ENCODE assay signal across 17 cellular contexts in the genomic region with DNA sequence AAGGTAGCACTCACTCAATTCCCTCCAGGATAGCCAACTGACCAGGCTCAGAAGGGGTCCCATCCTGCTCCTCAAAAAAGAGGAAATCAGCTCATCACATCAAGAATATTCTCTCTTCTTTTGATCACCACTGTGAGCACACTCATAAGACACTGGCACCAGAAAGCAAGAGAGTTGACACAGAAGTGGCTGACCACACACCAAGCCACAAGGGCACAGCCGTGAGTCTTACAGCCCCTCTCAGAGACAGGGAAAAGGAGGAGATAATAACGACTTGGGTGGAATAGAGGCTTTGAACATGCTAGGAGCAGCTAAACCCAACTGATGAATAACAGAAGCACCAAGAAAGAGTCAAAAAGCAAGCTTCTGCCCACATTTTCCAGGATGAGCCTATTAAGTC.
A peak's percentile ranks its signal among the peaks of the same experiment; 100 is the strongest.
DNase-seq lines count a peak whose midpoint lies in the region; ATAC-seq and TF ChIP-seq lines count a peak whose summit lies in the region.
"Had no signal": no experiment of that assay in that cellular context is flagged by ENCODE, and none has a peak within 500 bp of the region (broad histone marks: within the 10 kb centered on the region; RNA-seq: fewer than 3 reads in every experiment).

No MANE protein-coding gene starts in this region.

- POLR2A ChIA-PET in PC-9 (lab: Charles Lee; ENCODE audit: unreplicated experiment), result no interaction called here

- H3K9me2 ChIP-seq in PC-9 (ENCODE audit: insufficient read depth), result 0 out of 2 replicates have a peak, but pooled peaks cover 5% of the 10 kb centered on the region

- peaks cover 44% of the 10 kb centered on the region for H3K27me3 Mint-ChIP-seq in activated T-cell treated with anti-CD3 and anti-CD28 coated beads, Interleukin-2, amount 50 U/mL, for 72 hours (ENCODE audit: low read depth)
- H3K27me3 Mint-ChIP-seq in activated T-cell treated with anti-CD3 and anti-CD28 coated beads, Interleukin-2, amount 50 U/mL, for 24 hours, result peaks cover 26% of the 10 kb centered on the region
- peaks cover 24% of the 10 kb centered on the region for H3K27me3 Mint-ChIP-seq in activated naive CD8-positive, alpha-beta T cell treated with anti-CD3 and anti-CD28 coated beads, Interleukin-2, amount 50 U/mL, for 24 hours
- H3K27me3 Mint-ChIP-seq in stimulated activated naive CD8-positive, alpha-beta T cell treated with anti-CD3 and anti-CD28 coated beads, Interleukin-15, Interleukin-2, amounts not matched to agents 100 ng/mL and 50 ng/mL, for 24 hours, result peaks cover 24% of the 10 kb centered on the region

- H3K27ac Mint-ChIP-seq in activated T-cell treated with anti-CD3 and anti-CD28 coated beads, Interleukin-2, amount 50 U/mL, for 72 hours, result no peak overlapping the region
- no peak overlapping the region for H3K27ac Mint-ChIP-seq in activated T-cell treated with anti-CD3 and anti-CD28 coated beads, Interleukin-2, amount 50 U/mL, for 24 hours
- H3K27ac Mint-ChIP-seq in activated naive CD8-positive, alpha-beta T cell treated with anti-CD3 and anti-CD28 coated beads, Interleukin-2, amount 50 U/mL, for 24 hours, result peak overlapping the region; percentile 35
- peak overlapping the region; percentile 6 for H3K27ac Mint-ChIP-seq in stimulated activated naive CD8-positive, alpha-beta T cell treated with anti-CD3 and anti-CD28 coated beads, Interleukin-15, Interleukin-2, amounts not matched to agents 100 ng/mL and 50 ng/mL, for 24 hours

- CTCF ChIA-PET in PC-9 (lab: Charles Lee), result no interaction called here

- H3K4me1 ChIP-seq in PC-9 (replicated peaks; ENCODE audit: insufficient read depth) (no peaks in the 10 kb centered on the region), colonic mucosa (no peaks in the 10 kb centered on the region)
- H3K4me1 ChIP-seq: A549 had no signal

- H3K79me2 ChIP-seq in PC-9 (ENCODE audit: low read depth), result no peaks in the 10 kb centered on the region

- H3K27me3 ChIP-seq in PC-9 (ENCODE audit: insufficient read depth, low read depth) (no peaks in the 10 kb centered on the region), colonic mucosa (no peaks in the 10 kb centered on the region)

- peak; percentile 35 to 45 for DNase-seq in activated T-cell treated with anti-CD3 and anti-CD28 coated beads, Interleukin-2, amount 50 U/mL, for 72 hours
- no peak for DNase-seq in activated T-cell treated with anti-CD3 and anti-CD28 coated beads, Interleukin-2, amount 50 U/mL, for 24 hours
- no peak for DNase-seq in PC-9
- peak; percentile 20 for DNase-seq in activated naive CD8-positive, alpha-beta T cell treated with anti-CD3 and anti-CD28 coated beads, Interleukin-2, amount 50 U/mL, for 24 hours
- no peak for DNase-seq in colonic mucosa
- DNase-seq: Caco-2, GM23248, IMR-90, NCI-H1436 treated with DMSO at 0.1 percent for 48 hours, NCI-H2081, NCI-H524, RPMI8226 had no signal

- peak; percentile 79 to 81 for ATAC-seq in activated T-cell treated with anti-CD3 and anti-CD28 coated beads, Interleukin-2, amount 50 U/mL, for 72 hours (replicated peaks in 1 of 2)
- peak; percentile 77 for ATAC-seq in activated naive CD8-positive, alpha-beta T cell treated with anti-CD3 and anti-CD28 coated beads, Interleukin-2, amount 50 U/mL, for 24 hours
- no peak for ATAC-seq in GM19324 (IDR thresholded peaks at IDR 0.05; ENCODE audit: low FRiP score, unreplicated experiment)
- ATAC-seq: A549, HCT116 had no signal

- H3K9me3 ChIP-seq in PC-9 (ENCODE audit: insufficient read depth, low read depth) (no peaks in the 10 kb centered on the region), colonic mucosa (no peaks in the 10 kb centered on the region)
- H3K9me3 ChIP-seq: A549 had no signal

- no peak for TF ChIP-seq CTCF in PC-9 (conservative IDR thresholded peaks at IDR 0.05)
- no peak for TF ChIP-seq CTCF in colonic mucosa (IDR thresholded peaks at IDR 0.05)

- H3K9ac ChIP-seq in colonic mucosa (ENCODE audit: low read depth in 2 of 2, low read length in 2 of 2), result no peak overlapping the region
- H3K9ac ChIP-seq: GM23248 had no signal

- peak overlapping the region; percentile 23; the same call in 1 of the 2 replicates for H2AFZ ChIP-seq in PC-9
- H2AFZ ChIP-seq: GM23248 had no signal

- no TSS peak for BruUV-seq in PC-9 (replicated peaks; lab: Mats Ljungman, UMichigan)

- no peak overlapping the region for H3K27ac ChIP-seq in PC-9
- no peak overlapping the region for H3K27ac ChIP-seq in colonic mucosa
- H3K27ac ChIP-seq: A549, C4-2B, GM23248 had no signal

- H3K4me2 ChIP-seq in PC-9, result no peak overlapping the region
- H3K4me2 ChIP-seq: A549 had no signal

- no peaks in the 10 kb centered on the region for H3K9me3 Mint-ChIP-seq in activated T-cell treated with anti-CD3 and anti-CD28 coated beads, Interleukin-2, amount 50 U/mL, for 72 hours
- no peaks in the 10 kb centered on the region for H3K9me3 Mint-ChIP-seq in activated T-cell treated with anti-CD3 and anti-CD28 coated beads, Interleukin-2, amount 50 U/mL, for 24 hours
- no peaks in the 10 kb centered on the region for H3K9me3 Mint-ChIP-seq in activated naive CD8-positive, alpha-beta T cell treated with anti-CD3 and anti-CD28 coated beads, Interleukin-2, amount 50 U/mL, for 24 hours
- no peaks in the 10 kb centered on the region for H3K9me3 Mint-ChIP-seq in stimulated activated naive CD8-positive, alpha-beta T cell treated with anti-CD3 and anti-CD28 coated beads, Interleukin-15, Interleukin-2, amounts not matched to agents 100 ng/mL and 50 ng/mL, for 24 hours

- H3K36me3 Mint-ChIP-seq in activated T-cell treated with anti-CD3 and anti-CD28 coated beads, Interleukin-2, amount 50 U/mL, for 72 hours (ENCODE audit: insufficient read depth in 2 of 2), result peaks cover 0 to 2% of the 10 kb centered on the region in 2 donors
- no peaks in the 10 kb centered on the region for H3K36me3 Mint-ChIP-seq in activated T-cell treated with anti-CD3 and anti-CD28 coated beads, Interleukin-2, amount 50 U/mL, for 24 hours (ENCODE audit: low read depth)
- H3K36me3 Mint-ChIP-seq in activated naive CD8-positive, alpha-beta T cell treated with anti-CD3 and anti-CD28 coated beads, Interleukin-2, amount 50 U/mL, for 24 hours (ENCODE audit: low read depth), result no peaks in the 10 kb centered on the region
- H3K36me3 Mint-ChIP-seq in stimulated activated naive CD8-positive, alpha-beta T cell treated with anti-CD3 and anti-CD28 coated beads, Interleukin-15, Interleukin-2, amounts not matched to agents 100 ng/mL and 50 ng/mL, for 24 hours (ENCODE audit: low read depth), result no peaks in the 10 kb centered on the region

- H3K4me1 Mint-ChIP-seq in activated T-cell treated with anti-CD3 and anti-CD28 coated beads, Interleukin-2, amount 50 U/mL, for 72 hours (ENCODE audit: low read depth), result peaks cover 62% of the 10 kb centered on the region
- peaks cover 61% of the 10 kb centered on the region for H3K4me1 Mint-ChIP-seq in activated T-cell treated with anti-CD3 and anti-CD28 coated beads, Interleukin-2, amount 50 U/mL, for 24 hours (ENCODE audit: low read depth)
- H3K4me1 Mint-ChIP-seq in activated naive CD8-positive, alpha-beta T cell treated with anti-CD3 and anti-CD28 coated beads, Interleukin-2, amount 50 U/mL, for 24 hours, result peaks cover 64% of the 10 kb centered on the region
- H3K4me1 Mint-ChIP-seq in stimulated activated naive CD8-positive, alpha-beta T cell treated with anti-CD3 and anti-CD28 coated beads, Interleukin-15, Interleukin-2, amounts not matched to agents 100 ng/mL and 50 ng/mL, for 24 hours (ENCODE audit: low read depth), result peaks cover 59% of the 10 kb centered on the region

- H3K36me3 ChIP-seq in PC-9 (ENCODE audit: low read depth) (no peaks in the 10 kb centered on the region), colonic mucosa (no peaks in the 10 kb centered on the region)

- intact Hi-C loops in PC-9 (cut with micrococcal nuclease; ENCODE audit: unreplicated experiment) (loop anchor here (1.0 kb wide), 1 partner anchor 32 kb away; no protein-coding TSS in a partner anchor), colonic mucosa (cut with DNase I) (no loop called here)

- no peaks in the 10 kb centered on the region for H3F3A ChIP-seq in PC-9 (ENCODE audit: insufficient read depth, low read depth)

- no peaks in the 10 kb centered on the region for H4K20me1 ChIP-seq in PC-9 (ENCODE audit: insufficient read depth)

- no peak overlapping the region for H3K4me3 ChIP-seq in PC-9
- no peak overlapping the region for H3K4me3 ChIP-seq in colonic mucosa
- H3K4me3 ChIP-seq: A549, GM23248 had no signal

- no peak overlapping the region for H3K4me3 Mint-ChIP-seq in activated T-cell treated with anti-CD3 and anti-CD28 coated beads, Interleukin-2, amount 50 U/mL, for 72 hours
- H3K4me3 Mint-ChIP-seq in activated T-cell treated with anti-CD3 and anti-CD28 coated beads, Interleukin-2, amount 50 U/mL, for 24 hours, result no peak overlapping the region
- H3K4me3 Mint-ChIP-seq in activated naive CD8-positive, alpha-beta T cell treated with anti-CD3 and anti-CD28 coated beads, Interleukin-2, amount 50 U/mL, for 24 hours, result no peak overlapping the region
- no peak overlapping the region for H3K4me3 Mint-ChIP-seq in stimulated activated naive CD8-positive, alpha-beta T cell treated with anti-CD3 and anti-CD28 coated beads, Interleukin-15, Interleukin-2, amounts not matched to agents 100 ng/mL and 50 ng/mL, for 24 hours

Comparison
In these comparisons a context has a peak if more than half of its experiments do, and no peak if none do; other contexts are left out.
1. DNase-seq: peak in activated T-cell treated with anti-CD3 and anti-CD28 coated beads, Interleukin-2, amount 50 U/mL, for 72 hours (2 of 2) and activated naive CD8-positive, alpha-beta T cell treated with anti-CD3 and anti-CD28 coated beads, Interleukin-2, amount 50 U/mL, for 24 hours (single experiment); none in activated T-cell treated with anti-CD3 and anti-CD28 coated beads, Interleukin-2, amount 50 U/mL, for 24 hours (single experiment), PC-9 (0 of 2) and colonic mucosa (single experiment).
2. H3K27ac Mint-ChIP-seq: peak in activated naive CD8-positive, alpha-beta T cell treated with anti-CD3 and anti-CD28 coated beads, Interleukin-2, amount 50 U/mL, for 24 hours (single experiment) and stimulated activated naive CD8-positive, alpha-beta T cell treated with anti-CD3 and anti-CD28 coated beads, Interleukin-15, Interleukin-2, amounts not matched to agents 100 ng/mL and 50 ng/mL, for 24 hours (single experiment); none in activated T-cell treated with anti-CD3 and anti-CD28 coated beads, Interleukin-2, amount 50 U/mL, for 72 hours (single experiment) and activated T-cell treated with anti-CD3 and anti-CD28 coated beads, Interleukin-2, amount 50 U/mL, for 24 hours (single experiment).